Comparison of ENCODE assay signal across 13 cellular contexts in genomic region chr13:74306496-74306895, GRCh38.
DNase-seq lines count a peak whose midpoint lies in the region; ATAC-seq and TF ChIP-seq lines count a peak whose summit lies in the region.
"Had no signal": no experiment of that assay in that cellular context is flagged by ENCODE, and none has a peak within 500 bp of the region (broad histone marks: within the 10 kb centered on the region; RNA-seq: fewer than 3 reads in every experiment).

No MANE protein-coding gene starts in this region.

- peaks cover 7% of the 10 kb centered on the region for H3K4me1 ChIP-seq in endocrine pancreas (ENCODE audit: control insufficient read depth, insufficient read depth, low read length)
- H3K4me1 ChIP-seq: tibial nerve had no signal

- TF ChIP-seq CTCF in AG04449 (IDR thresholded peaks at IDR 0.05; ENCODE audit: insufficient read depth, low read length, missing control alignments) = peak; percentile 17
- TF ChIP-seq CTCF in WERI-Rb-1 (IDR thresholded peaks at IDR 0.05; ENCODE audit: low read depth, low read length) = no peak

- H3K9me3 ChIP-seq in endocrine pancreas (ENCODE audit: control insufficient read depth, low read length) (no peaks in the 10 kb centered on the region), WERI-Rb-1 (ENCODE audit: severe bottlenecking) (no peaks in the 10 kb centered on the region)
- H3K9me3 ChIP-seq: adrenal gland, esophagus squamous epithelium, tibial nerve had no signal

- no peak overlapping the region for H3K27ac ChIP-seq in WERI-Rb-1
- H3K27ac ChIP-seq: adrenal gland, esophagus squamous epithelium, tibial nerve had no signal

- H3K9ac ChIP-seq in endocrine pancreas (ENCODE audit: control insufficient read depth, insufficient read depth, low read length) = no peak overlapping the region

- POLR2A ChIA-PET in AG04449 (lab: Yijun Ruan, JAX) = no interaction called here

- CTCF ChIA-PET in AG04449 (lab: Yijun Ruan, JAX) = no interaction called here

- H3K27me3 ChIP-seq in endocrine pancreas (ENCODE audit: control insufficient read depth, insufficient read depth, low read length) (no peaks in the 10 kb centered on the region), WERI-Rb-1 (ENCODE audit: insufficient read depth, low read depth, severe bottlenecking) (no peaks in the 10 kb centered on the region)
- H3K27me3 ChIP-seq: adrenal gland, esophagus squamous epithelium, tibial nerve had no signal

- no peak for DNase-seq in AG04449 (ENCODE audit: low read depth, low spot score)
- peak; percentile 56 for DNase-seq in NCI-H69 (lab: John Stamatoyannopoulos, UW)
- DNase-seq in effector CD4-positive, alpha-beta T cell = no peak
- no peak for DNase-seq in WERI-Rb-1
- no peak for DNase-seq in foreskin melanocyte
- DNase-seq: activated CD4-positive, alpha-beta T cell treated with anti-CD3 and anti-CD28 coated beads, Interleukin-2, amount 50 U/mL, for 4 hours; adrenal gland; esophagus squamous epithelium; left cardiac atrium had no signal

- H3K36me3 ChIP-seq in endocrine pancreas (ENCODE audit: control insufficient read depth, insufficient read depth, low read length) = no peaks in the 10 kb centered on the region
- no peaks in the 10 kb centered on the region for H3K36me3 ChIP-seq in WERI-Rb-1
- H3K36me3 ChIP-seq: adrenal gland, esophagus squamous epithelium, tibial nerve had no signal

- H3K4me3 ChIP-seq in AG04449 (ENCODE audit: low read depth, low read length) (no peak overlapping the region), endocrine pancreas (ENCODE audit: control insufficient read depth, insufficient read depth, low read length) (peak overlapping the region; percentile 54), WERI-Rb-1 (ENCODE audit: low read depth, low read length) (no peak overlapping the region)
- H3K4me3 ChIP-seq: adrenal gland, esophagus squamous epithelium, tibial nerve had no signal

- ATAC-seq in GM18867 (IDR thresholded peaks at IDR 0.05; ENCODE audit: unreplicated experiment) (peak; percentile 51), GM21619 (IDR thresholded peaks at IDR 0.05; ENCODE audit: unreplicated experiment) (no peak)
